Comparison of ENCODE assay signal across 4 cellular contexts in genomic region chr6:48591158-48591557, GRCh38.
DNase-seq lines count a peak whose midpoint lies in the region; ATAC-seq, FAIRE-seq and TF ChIP-seq lines count a peak whose summit lies in the region.
"Not testable (repeated sequence)": the region's sequence is repeated elsewhere in the genome, so short reads cannot be mapped to it uniquely, and the experiment has no call there.

No MANE protein-coding gene starts in this region.

- not testable (repeated sequence) for H4K20me1 ChIP-seq in K562 (replicated peaks; ENCODE audit: control insufficient read depth, insufficient read depth, low read length)

- not testable (repeated sequence) for TF ChIP-seq EP300 in K562 (IDR thresholded peaks at IDR 0.05; ENCODE audit: low read length)

- not testable (repeated sequence) for H3K27me3 Mint-ChIP-seq in endodermal cell (ENCODE audit: insufficient read depth); type B pancreatic cell

- TF ChIP-seq RAD21 in K562 (CRISPR knock-in tag; conservative IDR thresholded peaks at IDR 0.05 in 1 of 2, IDR thresholded peaks at IDR 0.05 in 1 of 2), result not testable (repeated sequence)

- H3K4me2 ChIP-seq in K562 (ENCODE audit: insufficient read depth, low read length), result not testable (repeated sequence)

- not testable (repeated sequence) for H3K27ac ChIP-seq in HEK293 (ENCODE audit: extremely low read depth, low read depth, low read length); K562 (ENCODE audit: extremely low read depth, low read depth, low read length); endodermal cell (ENCODE audit: low read depth, low read length)

- CTCF ChIA-PET in HEK293 (lab: Yijun Ruan, JAX); K562 (lab: Yijun Ruan, JAX; ENCODE audit: low intra/inter-chr PET ratio): not testable (repeated sequence)

- intact Hi-C loops in K562 (cut with micrococcal nuclease), result not testable (repeated sequence)

- H3K4me1 ChIP-seq in HEK293 (ENCODE audit: control insufficient read depth, insufficient read depth, low read length); K562 (replicated peaks in 1 of 2; ENCODE audit: control insufficient read depth in 2 of 2, insufficient read depth in 2 of 2, low read length in 2 of 2); endodermal cell (ENCODE audit: control insufficient read depth, insufficient read depth, low read length): not testable (repeated sequence)

- not testable (repeated sequence) for H3K9me3 ChIP-seq in HEK293 (ENCODE audit: control insufficient read depth, insufficient read depth, low read depth, low read length); K562 (replicated peaks; ENCODE audit: control insufficient read depth, insufficient read depth, low read depth, low read length)
- peaks cover 16% of the 10 kb centered on the region for H3K9me3 ChIP-seq in endodermal cell (ENCODE audit: control insufficient read depth, low read length)

- H3K4me1 Mint-ChIP-seq in endodermal cell; type B pancreatic cell (ENCODE audit: unreplicated experiment): not testable (repeated sequence)

- BruUV-seq in K562 (replicated peaks; lab: Mats Ljungman, UMichigan), result not testable (repeated sequence)

- in situ Hi-C loops in K562 (cut with MboI), result not testable (repeated sequence)

- not testable (repeated sequence) for H3K79me2 ChIP-seq in K562 (ENCODE audit: control insufficient read depth, insufficient read depth, low read length)

- DNase-seq in K562 (ENCODE audit: extremely low read depth in 1 of 4, low spot score in 3 of 4); endodermal cell; type B pancreatic cell (ENCODE audit: extremely low spot score, unreplicated experiment): not testable (repeated sequence)

- ATAC-seq in K562, result not testable (repeated sequence)

- TF ChIP-seq POLR2A in K562 (conservative IDR thresholded peaks at IDR 0.05), result not testable (repeated sequence)

- not testable (repeated sequence) for H3K27me3 ChIP-seq in K562 (ENCODE audit: control insufficient read depth in 2 of 2, insufficient read depth in 2 of 2, low read length in 2 of 2); endodermal cell (ENCODE audit: control insufficient read depth, insufficient read depth, low read length, poor library complexity, severe bottlenecking)

- H3K4me3 Mint-ChIP-seq in endodermal cell, type B pancreatic cell: not testable (repeated sequence)

- H3K9me3 Mint-ChIP-seq in endodermal cell, result peaks cover 17% of the 10 kb centered on the region
- not testable (repeated sequence) for H3K9me3 Mint-ChIP-seq in type B pancreatic cell

- not testable (repeated sequence) for H3K36me3 ChIP-seq in HEK293 (ENCODE audit: control insufficient read depth in 2 of 2, insufficient read depth in 1 of 2, low read length in 2 of 2); K562 (ENCODE audit: control insufficient read depth, insufficient read depth, low read length); endodermal cell (ENCODE audit: control insufficient read depth, insufficient read depth, low read length)

- TF ChIP-seq CTCF in HEK293 (tag by site-specific recombination; IDR thresholded peaks at IDR 0.05); K562 (IDR thresholded peaks at IDR 0.05 in 2 of 3, conservative IDR thresholded peaks at IDR 0.05 in 1 of 3; ENCODE audit: insufficient read depth in 2 of 3, low read depth in 1 of 3, low read length in 3 of 3); endodermal cell (conservative IDR thresholded peaks at IDR 0.05); type B pancreatic cell (conservative IDR thresholded peaks at IDR 0.05): not testable (repeated sequence)

- POLR2A ChIA-PET in HEK293 (lab: Yijun Ruan, JAX); K562 (lab: Yijun Ruan, JAX): not testable (repeated sequence)

- not testable (repeated sequence) for H3K9me1 ChIP-seq in K562 (ENCODE audit: control insufficient read depth, insufficient read depth, low read length)

- not testable (repeated sequence) for H3K9ac ChIP-seq in K562 (ENCODE audit: insufficient read depth in 1 of 2, low read depth in 2 of 2, low read length in 2 of 2); endodermal cell (ENCODE audit: extremely low read depth, low read length, poor library complexity, severe bottlenecking)

- not testable (repeated sequence) for H3K27ac Mint-ChIP-seq in endodermal cell
- peak overlapping the region; percentile 57 for H3K27ac Mint-ChIP-seq in type B pancreatic cell

- not testable (repeated sequence) for H2AFZ ChIP-seq in K562 (ENCODE audit: low read depth, low read length)

- not testable (repeated sequence) for H3K4me3 ChIP-seq in HEK293 (ENCODE audit: low read depth, low read length); K562
- peak overlapping the region; percentile 27 for H3K4me3 ChIP-seq in endodermal cell (ENCODE audit: low read length)

- H3K36me3 Mint-ChIP-seq in endodermal cell (ENCODE audit: low read depth); type B pancreatic cell: not testable (repeated sequence)

- FAIRE-seq in K562 (lab: Jason Lieb, UNC), result not testable (repeated sequence)

TF ChIP-seq in HEK293, 187 proteins besides CTCF, POLR2A, EP300 and RAD21:
- TF ChIP-seq ZNF146 (tag by site-specific recombination; IDR thresholded peaks at IDR 0.05), result peak; percentile 87

TF ChIP-seq in K562, 482 proteins besides CTCF, POLR2A, EP300 and RAD21:
- TF ChIP-seq ZNF146 (CRISPR knock-in tag; IDR thresholded peaks at IDR 0.05; ENCODE audit: unreplicated experiment), result peak; percentile 91
